ENCODE assay signal across 20 cellular contexts in the genomic region with DNA sequence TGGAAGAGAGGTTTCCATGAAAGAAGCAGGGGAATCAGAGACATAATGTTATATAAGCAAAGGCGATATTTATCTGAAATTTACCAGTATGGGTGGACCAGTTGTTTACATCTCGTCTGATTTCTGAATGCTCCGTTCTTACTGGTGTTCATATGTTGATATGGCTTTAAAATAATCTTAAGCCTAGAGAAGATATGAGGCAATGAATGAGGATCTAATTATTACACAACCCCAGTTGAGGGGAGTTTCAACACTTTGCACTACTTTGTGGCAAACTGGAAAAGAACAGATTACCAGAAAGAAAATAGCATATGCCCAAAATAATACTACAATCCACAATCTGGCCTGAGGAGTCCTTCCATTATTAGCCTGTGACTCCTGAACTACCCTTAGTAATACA.
"Had no signal": no experiment of that assay in that cellular context is flagged by ENCODE, and none has a peak within 500 bp of the region (broad histone marks: within the 10 kb centered on the region; RNA-seq: fewer than 3 reads in every experiment).

No MANE protein-coding gene starts in this region.

- H3K9me3 Mint-ChIP-seq: activated CD4-positive, alpha-beta T cell treated with anti-CD3 and anti-CD28 coated beads, Interleukin-2, amount 10 ng/mL, durations not matched to agents 24 days and 14 days; activated naive CD4-positive, alpha-beta T cell treated with anti-CD3 and anti-CD28 coated beads, Interleukin-2, amount 10 ng/mL, durations not matched to agents 7 days and 5 days; endodermal cell had no signal

- H3K36me3 ChIP-seq: adrenal gland, colonic mucosa, gastroesophageal sphincter, heart left ventricle, left ventricle myocardium inferior, tibial artery had no signal

- H3K4me3 Mint-ChIP-seq: activated CD4-positive, alpha-beta T cell treated with anti-CD3 and anti-CD28 coated beads, Interleukin-2, amount 10 ng/mL, durations not matched to agents 24 days and 14 days; activated naive CD4-positive, alpha-beta T cell treated with anti-CD3 and anti-CD28 coated beads, Interleukin-2, amount 10 ng/mL, durations not matched to agents 7 days and 5 days; endodermal cell had no signal

- H3K4me1 Mint-ChIP-seq: activated CD4-positive, alpha-beta T cell treated with anti-CD3 and anti-CD28 coated beads, Interleukin-2, amount 10 ng/mL, durations not matched to agents 24 days and 14 days; activated naive CD4-positive, alpha-beta T cell treated with anti-CD3 and anti-CD28 coated beads, Interleukin-2, amount 10 ng/mL, durations not matched to agents 7 days and 5 days had no signal

- H3K36me3 Mint-ChIP-seq: activated naive CD4-positive, alpha-beta T cell treated with anti-CD3 and anti-CD28 coated beads, Interleukin-2, amount 10 ng/mL, durations not matched to agents 7 days and 5 days had no signal

- DNase-seq: activated CD4-positive, alpha-beta T cell treated with anti-CD3 and anti-CD28 coated beads, Interleukin-2, amount 10 ng/mL, durations not matched to agents 24 days and 14 days; activated CD8-positive, alpha-beta memory T cell treated with anti-CD3 and anti-CD28 coated beads, Interleukin-2, amount 50 U/mL, for 48 hours; activated effector memory CD4-positive, alpha-beta T cell treated with Interleukin-2 at 50 U/mL for 16 hours; activated naive CD4-positive, alpha-beta T cell treated with anti-CD3 and anti-CD28 coated beads, Interleukin-2, amount 10 ng/mL, durations not matched to agents 7 days and 5 days; activated T-cell treated with anti-CD3 and anti-CD28 coated beads, Interleukin-2, amount 50 U/mL, for 48 hours; adrenal gland; colonic mucosa; endodermal cell; heart left ventricle; left ventricle myocardium inferior; mammary epithelial cell; occipital lobe; stimulated activated CD4-positive, alpha-beta T cell treated with anti-CD3 and anti-CD28 coated beads, Interleukin-2, amount 100 ng/mL, for 24 hours; stimulated activated naive CD8-positive, alpha-beta T cell treated with anti-CD3 and anti-CD28 coated beads, Interleukin-15, Interleukin-2, amounts not matched to agents 100 U/mL and 50 U/mL, for 24 hours; substantia nigra; T1000; tibial artery had no signal

- H3K4me1 ChIP-seq: adrenal gland, colonic mucosa, gastroesophageal sphincter, heart left ventricle, left ventricle myocardium inferior, tibial artery had no signal

- H3K9me3 ChIP-seq: adrenal gland, colonic mucosa, gastroesophageal sphincter, heart left ventricle, left ventricle myocardium inferior, tibial artery had no signal

- H3K27ac Mint-ChIP-seq: activated CD4-positive, alpha-beta T cell treated with anti-CD3 and anti-CD28 coated beads, Interleukin-2, amount 10 ng/mL, durations not matched to agents 24 days and 14 days; activated naive CD4-positive, alpha-beta T cell treated with anti-CD3 and anti-CD28 coated beads, Interleukin-2, amount 10 ng/mL, durations not matched to agents 7 days and 5 days; endodermal cell; progenitor cell of endocrine pancreas had no signal

- H3K4me3 ChIP-seq: adrenal gland, colonic mucosa, gastroesophageal sphincter, heart left ventricle, left ventricle myocardium inferior, tibial artery had no signal

- H3K27me3 ChIP-seq: adrenal gland, colonic mucosa, gastroesophageal sphincter, heart left ventricle, tibial artery had no signal

- H3K27me3 Mint-ChIP-seq: activated CD4-positive, alpha-beta T cell treated with anti-CD3 and anti-CD28 coated beads, Interleukin-2, amount 10 ng/mL, durations not matched to agents 24 days and 14 days; activated naive CD4-positive, alpha-beta T cell treated with anti-CD3 and anti-CD28 coated beads, Interleukin-2, amount 10 ng/mL, durations not matched to agents 7 days and 5 days; progenitor cell of endocrine pancreas had no signal

- H3K27ac ChIP-seq: adrenal gland, colonic mucosa, epithelial cell of prostate, gastroesophageal sphincter, heart left ventricle, left ventricle myocardium inferior, tibial artery had no signal
